ENCODE assay signal across 8 cellular contexts in genomic region chr7:140673770-140674155, GRCh38. TPM values are rescaled to one million over a fixed set of nuclear protein-coding genes. Genes with fewer than 3 reads are reported as not detected.
DNase-seq lines count a peak whose midpoint lies in the region; ATAC-seq and TF ChIP-seq lines count a peak whose summit lies in the region.

No MANE protein-coding gene starts in this region.

- H3K4me3 ChIP-seq in A673 (ENCODE audit: low read depth, low read length, poor library complexity, severe bottlenecking) (peak overlapping the region; percentile 77), Karpas-422 (ENCODE audit: low read length) (peak overlapping the region; percentile 77), mucosa of stomach (ENCODE audit: low read length) (peak overlapping the region; percentile 66)

- H3K27ac ChIP-seq in A673 (ENCODE audit: low read depth, low read length, poor library complexity, severe bottlenecking) (no peak overlapping the region), Karpas-422 (ENCODE audit: low read length) (peak overlapping the region; percentile 87)

- ATAC-seq in GM21576 (IDR thresholded peaks at IDR 0.05; ENCODE audit: unreplicated experiment): no peak

- H4K20me1 ChIP-seq in Karpas-422 (ENCODE audit: insufficient read depth, low read depth, low read length): no peaks in the 10 kb centered on the region

- DNase-seq in A673 (ENCODE audit: low spot score) (no peak), Karpas-422 (no peak), GDM1 (lab: John Stamatoyannopoulos, UW) (no peak), GM19240 (ENCODE audit: insufficient read length, low spot score) (no peak), T-helper 9 cell (no peak)

- peak overlapping the region; percentile 92 for H3K4me3 Mint-ChIP-seq in dendritic cell treated with granulocyte-macrophage colony-stimulating factor and Interleukin-4, amounts not matched to agents 40 ng/mL and 50 ng/mL, for 4 days

- H3K27me3 ChIP-seq in A673 (replicated peaks; ENCODE audit: insufficient read depth, low read depth, low read length, poor library complexity) (no peaks in the 10 kb centered on the region), Karpas-422 (ENCODE audit: low read length) (no peaks in the 10 kb centered on the region), mucosa of stomach (ENCODE audit: control insufficient read depth, insufficient read depth, low read length) (no peaks in the 10 kb centered on the region)

- no peaks in the 10 kb centered on the region for H3K9me3 Mint-ChIP-seq in dendritic cell treated with granulocyte-macrophage colony-stimulating factor and Interleukin-4, amounts not matched to agents 40 ng/mL and 50 ng/mL, for 4 days

- peaks cover 22% of the 10 kb centered on the region for H3K36me3 Mint-ChIP-seq in dendritic cell treated with granulocyte-macrophage colony-stimulating factor and Interleukin-4, amounts not matched to agents 40 ng/mL and 50 ng/mL, for 4 days (ENCODE audit: low read depth)

- peak overlapping the region; percentile 88 for H3K9ac ChIP-seq in Karpas-422 (ENCODE audit: low read length)
- peak overlapping the region; percentile 82 for H3K9ac ChIP-seq in mucosa of stomach (ENCODE audit: low read length)

- H3K4me1 ChIP-seq in A673 (ENCODE audit: insufficient read depth, low read length, poor library complexity, severe bottlenecking) (peaks cover 12% of the 10 kb centered on the region), Karpas-422 (ENCODE audit: low read length) (peaks cover 56% of the 10 kb centered on the region), mucosa of stomach (ENCODE audit: control insufficient read depth, insufficient read depth, low read length) (peaks cover 22% of the 10 kb centered on the region)

- H3K36me3 ChIP-seq in A673 (ENCODE audit: insufficient read depth, low read length, poor library complexity, severe bottlenecking) (no peaks in the 10 kb centered on the region), Karpas-422 (ENCODE audit: insufficient read depth, low read length) (no peaks in the 10 kb centered on the region), mucosa of stomach (ENCODE audit: control insufficient read depth, insufficient read depth, low read length) (no peaks in the 10 kb centered on the region)

- H3K4me2 ChIP-seq in Karpas-422 (ENCODE audit: low read depth, low read length, poor library complexity, severe bottlenecking): peak overlapping the region; percentile 94

- intact Hi-C loops in A673 (cut with micrococcal nuclease; ENCODE audit: unreplicated experiment): no loop called here
- intact Hi-C loops in dendritic cell treated with granulocyte-macrophage colony-stimulating factor and Interleukin-4, amounts not matched to agents 40 ng/mL and 50 ng/mL, for 4 days (cut with micrococcal nuclease): loop anchor here (2.0 kb wide), 1 partner anchor 15 kb away; no protein-coding TSS in a partner anchor

- peak overlapping the region; percentile 87 for H3K27ac Mint-ChIP-seq in dendritic cell treated with granulocyte-macrophage colony-stimulating factor and Interleukin-4, amounts not matched to agents 40 ng/mL and 50 ng/mL, for 4 days

- CTCF ChIA-PET in A673 (lab: Charles Lee): interaction anchor here (0.7 kb wide), 2 partner anchors 25 to 50 kb away, joined by 3 read pairs; no protein-coding TSS in a partner anchor

- POLR2A ChIA-PET in A673 (lab: Charles Lee; ENCODE audit: low non-redundant PET): no interaction called here

- peak overlapping the region; percentile 81; the same call in 1 of the 2 replicates for H2AFZ ChIP-seq in Karpas-422 (ENCODE audit: low read length)

- no peaks in the 10 kb centered on the region for H3K27me3 Mint-ChIP-seq in dendritic cell treated with granulocyte-macrophage colony-stimulating factor and Interleukin-4, amounts not matched to agents 40 ng/mL and 50 ng/mL, for 4 days

- BruUV-seq in A673 (replicated peaks; lab: Mats Ljungman, UMichigan): no TSS peak

- peaks cover 56% of the 10 kb centered on the region for H3K4me1 Mint-ChIP-seq in dendritic cell treated with granulocyte-macrophage colony-stimulating factor and Interleukin-4, amounts not matched to agents 40 ng/mL and 50 ng/mL, for 4 days (ENCODE audit: low read depth)

- no peaks in the 10 kb centered on the region for H3K9me2 ChIP-seq in Karpas-422 (replicated peaks; ENCODE audit: insufficient read depth, low read length)

- H3K79me2 ChIP-seq in Karpas-422 (ENCODE audit: low read length): peaks cover 20% of the 10 kb centered on the region

- H3K9me3 ChIP-seq in A673 (ENCODE audit: low read depth, low read length, poor library complexity, severe bottlenecking): no peaks in the 10 kb centered on the region
- H3K9me3 ChIP-seq in Karpas-422 (ENCODE audit: low read length): no peaks in the 10 kb centered on the region
- no peaks in the 10 kb centered on the region for H3K9me3 ChIP-seq in mucosa of stomach (ENCODE audit: control insufficient read depth, low read length)

- no peak for TF ChIP-seq CTCF in A673 (conservative IDR thresholded peaks at IDR 0.05; ENCODE audit: low read depth, low read length)

RNA-seq across cellular contexts. Expression of gene ADCK2, which starts 1.0 kb away (rescaled TPM):
- total RNA-seq in A673 (2021): 7.5 and 12.3 TPM in 2 replicates
- total RNA-seq in Karpas-422 (2014; rRNA removed; shearing (Covaris generic); ENCODE audit: low replicate concordance): 16.8 and 27.1 TPM in 2 replicates

RNA-seq across cellular contexts. Expression of gene NDUFB2, which starts 22.7 kb away (rescaled TPM):
- total RNA-seq in A673 (2021): 180 and 192 TPM in 2 replicates
- total RNA-seq in Karpas-422 (2014; rRNA removed; shearing (Covaris generic); ENCODE audit: low replicate concordance): 297 and 328 TPM in 2 replicates

RNA-seq across cellular contexts. Expression of gene DENND2A, which starts 33.1 kb away (rescaled TPM):
- 0.49 and 0.87 TPM in 2 replicates for total RNA-seq in A673 (2021)
- total RNA-seq in Karpas-422 (2014; rRNA removed; shearing (Covaris generic); ENCODE audit: low replicate concordance): not detected in 2 replicates
